In genomic region chr12:57524814-57525614, GRCh38 we compare ENCODE assay signal across 1 cellular context.
TF ChIP-seq lines count a peak whose summit lies in the region.

No MANE protein-coding gene starts in this region.

TF ChIP-seq in GM23338, 12 proteins besides CTCF, POLR2A, EP300 and RAD21:
- TF ChIP-seq ZNF462 (CRISPR knock-in tag; IDR thresholded peaks at IDR 0.05) (no peak), NANOG (IDR thresholded peaks at IDR 0.05; ENCODE audit: borderline replicate concordance) (no peak), ZNF114 (CRISPR knock-in tag; IDR thresholded peaks at IDR 0.05) (no peak), CREB1 (CRISPR knock-in tag; IDR thresholded peaks at IDR 0.05; ENCODE audit: low read depth) (no peak), EZH2 (IDR thresholded peaks at IDR 0.05; ENCODE audit: low read depth, unreplicated experiment) (no peak), ETS1 (IDR thresholded peaks at IDR 0.05) (no peak), EZH2phosphoT487 (IDR thresholded peaks at IDR 0.05; ENCODE audit: unreplicated experiment) (no peak), ZNF331 (CRISPR knock-in tag; IDR thresholded peaks at IDR 0.05; ENCODE audit: low read depth) (no peak), JUNB (IDR thresholded peaks at IDR 0.05; ENCODE audit: unreplicated experiment) (no peak), STAT1 (IDR thresholded peaks at IDR 0.05; ENCODE audit: unreplicated experiment) (no peak), REST (IDR thresholded peaks at IDR 0.05; ENCODE audit: unreplicated experiment) (no peak), POLR2AphosphoS5 (IDR thresholded peaks at IDR 0.05; ENCODE audit: low read depth) (no peak)
TF ChIP-seq in GM23338: peak in this region for 0.
